In the genomic region with DNA sequence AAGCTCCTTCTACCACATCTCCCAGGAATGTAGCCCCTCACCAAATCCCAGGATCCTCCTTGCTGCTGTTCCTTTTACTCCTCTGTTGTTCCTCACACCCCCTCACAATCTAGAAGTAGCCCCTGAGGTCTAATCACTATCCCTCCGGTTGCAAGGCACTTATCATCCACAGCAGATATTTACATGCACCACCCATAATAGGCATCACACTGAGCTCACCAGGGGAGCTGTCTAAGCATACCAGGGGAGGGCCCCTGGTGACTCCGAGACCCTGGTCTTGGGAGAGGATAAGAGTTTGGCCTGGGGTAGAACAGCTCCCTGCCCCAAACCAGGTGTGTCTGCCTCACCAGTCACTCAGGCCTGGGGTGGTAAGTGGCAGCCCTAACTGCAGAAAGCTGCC, we compare ENCODE assay signal across 25 cellular contexts.
"Had no signal": no experiment of that assay in that cellular context is flagged by ENCODE, and none has a peak within 500 bp of the region (broad histone marks: within the 10 kb centered on the region; RNA-seq: fewer than 3 reads in every experiment).

No MANE protein-coding gene starts in this region.

- H3K36me3 ChIP-seq: gastrocnemius medialis, lower lobe of right lung, prostate gland, right atrium auricular region, stomach, thyroid gland, vagina had no signal

- FAIRE-seq: keratinocyte had no signal

- H3K27ac ChIP-seq: dorsolateral prefrontal cortex, gastrocnemius medialis, lower lobe of right lung, prostate gland, right atrium auricular region, stomach, thyroid gland, vagina had no signal

- H3K27me3 ChIP-seq: right atrium auricular region, thyroid gland, vagina had no signal

- ATAC-seq: esophagus mucosa; gastrocnemius medialis; left ventricle myocardium superior; lower lobe of right lung; naive thymus-derived CD8-positive, alpha-beta T cell; sciatic nerve had no signal

- DNase-seq: dorsolateral prefrontal cortex; effector CD4-positive, alpha-beta T cell; foreskin fibroblast; gastrocnemius medialis; head of caudate nucleus; left ventricle myocardium superior; lower lobe of right lung; naive thymus-derived CD8-positive, alpha-beta T cell; nephron progenitor cell; nucleus accumbens; stimulated activated CD4-positive, alpha-beta T cell treated with anti-CD3 and anti-CD28 coated beads, Interleukin-12 subunit alpha, Interleukin-12 subunit beta, amount 100 ng/mL, for 4 hours; stimulated activated CD4-positive, alpha-beta T cell treated with anti-CD3 and anti-CD28 coated beads, Interleukin-1b, Interleukin-23, amount 100 ng/mL, for 48 hours; stimulated activated CD4-positive, alpha-beta T cell treated with anti-CD3 and anti-CD28 coated beads, Interleukin-4, amount 100 ng/mL, for 1 hour; stimulated activated CD8-positive, alpha-beta memory T cell treated with anti-CD3 and anti-CD28 coated beads, Interleukin-4, amount 100 ng/mL, for 48 hours; stimulated activated naive CD4-positive, alpha-beta T cell treated with Interleukin-2 at 50 U/mL for 16 hours; stomach; thyroid gland; trophoblast cell had no signal

- H3K4me3 ChIP-seq: dorsolateral prefrontal cortex, gastrocnemius medialis, lower lobe of right lung, prostate gland, right atrium auricular region, smooth muscle cell, stomach, thyroid gland, vagina had no signal
